ENCODE assay signal across 29 cellular contexts in genomic region chr21:26515257-26515656, GRCh38. TPM values are rescaled to one million over a fixed set of nuclear protein-coding genes. Genes with fewer than 3 reads are reported as not detected.
"Had no signal": no experiment of that assay in that cellular context is flagged by ENCODE, and none has a peak within 500 bp of the region (broad histone marks: within the 10 kb centered on the region; RNA-seq: fewer than 3 reads in every experiment).

No MANE protein-coding gene starts in this region.

- H3K4me3 Mint-ChIP-seq: naive thymus-derived CD8-positive, alpha-beta T cell; natural killer cell treated with Interleukin-12 subunit alpha and Interleukin-12 subunit beta and Interleukin-15 and Interleukin-18, amount 100 ng/mL, for 72 hours; neural progenitor cell; stimulated activated memory B cell treated with anti-CD40 and anti-IgM and Interleukin-4, amounts not matched to agents 10 μg/mL and 1 μg/mL and 100 μg/mL, for 72 hours; stimulated activated naive CD8-positive, alpha-beta T cell treated with anti-CD3 and anti-CD28 coated beads, Interleukin-15, amount 100 ng/mL, for 72 hours; type B pancreatic cell had no signal

- H3K27ac ChIP-seq: neural progenitor cell, ovary, parathyroid adenoma, psoas muscle, right lobe of liver, sigmoid colon, suprapubic skin, testis, tibial artery, transverse colon, upper lobe of right lung, uterus had no signal

- H3K9ac ChIP-seq: neural progenitor cell, parathyroid adenoma had no signal

- DNase-seq: naive thymus-derived CD8-positive, alpha-beta T cell; occipital lobe; ovary; psoas muscle; right lobe of liver; sigmoid colon; small intestine; stimulated activated CD4-positive, alpha-beta T cell treated with anti-CD3 and anti-CD28 coated beads, Interleukin-15, amount 100 ng/mL, for 24 hours; stimulated activated CD4-positive, alpha-beta T cell treated with anti-CD3 and anti-CD28 coated beads, Interleukin-4, amount 100 ng/mL, for 1 hour; stimulated activated CD4-positive, alpha-beta T cell treated with anti-CD3 and anti-CD28 coated beads, Interleukin-4, amount 100 ng/mL, for 4 hours; stimulated activated CD8-positive, alpha-beta memory T cell treated with anti-CD3 and anti-CD28 coated beads, Interleukin-4, amount 100 ng/mL, for 48 hours; stimulated activated naive CD4-positive, alpha-beta T cell; stimulated activated naive CD8-positive, alpha-beta T cell treated with anti-CD3 and anti-CD28 coated beads, Interleukin-15, amount 100 ng/mL, for 72 hours; stimulated activated naive CD8-positive, alpha-beta T cell treated with anti-CD3 and anti-CD28 coated beads, Interleukin-15, Interleukin-2, amounts not matched to agents 100 U/mL and 50 U/mL, for 24 hours; substantia nigra; testis; tibial artery; transverse colon; upper lobe of right lung; uterus had no signal

- H3K4me2 ChIP-seq: neural progenitor cell had no signal

- H3K36me3 Mint-ChIP-seq: naive thymus-derived CD8-positive, alpha-beta T cell; natural killer cell treated with Interleukin-12 subunit alpha and Interleukin-12 subunit beta and Interleukin-15 and Interleukin-18, amount 100 ng/mL, for 72 hours; stimulated activated memory B cell treated with anti-CD40 and anti-IgM and Interleukin-4, amounts not matched to agents 10 μg/mL and 1 μg/mL and 100 μg/mL, for 72 hours had no signal

- H3K9me3 ChIP-seq: ovary, right lobe of liver, sigmoid colon, suprapubic skin, testis, tibial artery, transverse colon, upper lobe of right lung, uterus had no signal

- FAIRE-seq: small intestine had no signal

- ATAC-seq: naive thymus-derived CD8-positive, alpha-beta T cell; natural killer cell treated with Interleukin-12 subunit alpha and Interleukin-12 subunit beta and Interleukin-15 and Interleukin-18, amount 100 ng/mL, for 72 hours; psoas muscle; right cardiac atrium; right lobe of liver; stimulated activated memory B cell treated with anti-CD40 and anti-IgM and Interleukin-4, amounts not matched to agents 10 μg/mL and 1 μg/mL and 100 μg/mL, for 72 hours; stimulated activated naive CD8-positive, alpha-beta T cell treated with anti-CD3 and anti-CD28 coated beads, Interleukin-15, amount 100 ng/mL, for 72 hours; stimulated activated naive CD8-positive, alpha-beta T cell treated with anti-CD3 and anti-CD28 coated beads, Interleukin-15, Interleukin-2, amounts not matched to agents 100 U/mL and 50 U/mL, for 24 hours; upper lobe of right lung had no signal

- H3K36me3 ChIP-seq: neural progenitor cell, ovary, right lobe of liver, sigmoid colon, suprapubic skin, tibial artery, transverse colon, upper lobe of right lung, uterus had no signal

- H3K27me3 ChIP-seq: neural progenitor cell, right lobe of liver, sigmoid colon, suprapubic skin, testis, tibial artery, transverse colon, upper lobe of right lung, uterus had no signal

- H3K79me2 ChIP-seq: parathyroid adenoma had no signal

- H3K4me1 ChIP-seq: neural progenitor cell, parathyroid adenoma, psoas muscle, right lobe of liver, sigmoid colon, testis, tibial artery, transverse colon, uterus had no signal

- H3K4me3 ChIP-seq: neural progenitor cell, ovary, psoas muscle, right lobe of liver, sigmoid colon, suprapubic skin, testis, tibial artery, transverse colon, upper lobe of right lung, uterus had no signal

- H3K4me1 Mint-ChIP-seq: naive thymus-derived CD8-positive, alpha-beta T cell; neural progenitor cell; stimulated activated memory B cell treated with anti-CD40 and anti-IgM and Interleukin-4, amounts not matched to agents 10 μg/mL and 1 μg/mL and 100 μg/mL, for 72 hours; stimulated activated naive CD8-positive, alpha-beta T cell treated with anti-CD3 and anti-CD28 coated beads, Interleukin-15, amount 100 ng/mL, for 72 hours had no signal

- H3K27ac Mint-ChIP-seq: naive thymus-derived CD8-positive, alpha-beta T cell; natural killer cell treated with Interleukin-12 subunit alpha and Interleukin-12 subunit beta and Interleukin-15 and Interleukin-18, amount 100 ng/mL, for 72 hours; neural progenitor cell; progenitor cell of endocrine pancreas; stimulated activated memory B cell treated with anti-CD40 and anti-IgM and Interleukin-4, amounts not matched to agents 10 μg/mL and 1 μg/mL and 100 μg/mL, for 72 hours; type B pancreatic cell had no signal

- H2AFZ ChIP-seq: neural progenitor cell, parathyroid adenoma had no signal

- H3K27me3 Mint-ChIP-seq: natural killer cell treated with Interleukin-12 subunit alpha and Interleukin-12 subunit beta and Interleukin-15 and Interleukin-18, amount 100 ng/mL, for 72 hours; progenitor cell of endocrine pancreas; stimulated activated memory B cell treated with anti-CD40 and anti-IgM and Interleukin-4, amounts not matched to agents 10 μg/mL and 1 μg/mL and 100 μg/mL, for 72 hours; stimulated activated naive CD8-positive, alpha-beta T cell treated with anti-CD3 and anti-CD28 coated beads, Interleukin-15, amount 100 ng/mL, for 72 hours; type B pancreatic cell had no signal

RNA-seq across cellular contexts. Expression of gene CYYR1, which starts 57.8 kb away (rescaled TPM):
- total RNA-seq: naive thymus-derived CD8-positive, alpha-beta T cell; natural killer cell treated with Interleukin-12 subunit alpha and Interleukin-12 subunit beta and Interleukin-15 and Interleukin-18, amount 100 ng/mL, for 72 hours; osteoblast had no signal
- polyA plus RNA-seq: naive thymus-derived CD8-positive, alpha-beta T cell had no signal
